ENCODE assay signal across 1 cellular context in genomic region chr16:53549970-53550406, GRCh38.
TF ChIP-seq lines count a peak whose summit lies in the region.

No MANE protein-coding gene starts in this region.

TF ChIP-seq in IMR-90, 13 proteins besides CTCF, POLR2A, EP300 and RAD21:
- TF ChIP-seq ELK1 (IDR thresholded peaks at IDR 0.05; ENCODE audit: borderline replicate concordance, low read depth, low read length) (no peak), MXI1 (IDR thresholded peaks at IDR 0.05; ENCODE audit: borderline replicate concordance, low read depth, low read length) (no peak; the same call in 1 of the 2 replicates), RFX5 (IDR thresholded peaks at IDR 0.05; ENCODE audit: low read depth, low read length) (no peak), CHD1 (IDR thresholded peaks at IDR 0.05; ENCODE audit: low read depth, low read length) (no peak), SMC3 (IDR thresholded peaks at IDR 0.05; ENCODE audit: low read depth, low read length) (peak; percentile 72), USF2 (IDR thresholded peaks at IDR 0.05; ENCODE audit: low read depth, low read length) (peak; percentile 44; the same call in 1 of the 2 replicates), CEBPB (IDR thresholded peaks at IDR 0.05; ENCODE audit: low read depth, low read length) (no peak), RCOR1 (IDR thresholded peaks at IDR 0.05; ENCODE audit: insufficient replicate concordance, low read length) (no peak), MAZ (IDR thresholded peaks at IDR 0.05; ENCODE audit: borderline replicate concordance, low read depth, low read length) (no peak), NFE2L2 (IDR thresholded peaks at IDR 0.05; ENCODE audit: low read depth, low read length) (no peak), FOS (IDR thresholded peaks at IDR 0.05; ENCODE audit: low read depth, low read length) (no peak), BHLHE40 (IDR thresholded peaks at IDR 0.05; ENCODE audit: low read depth, low read length) (peak; percentile 100), MAFK (IDR thresholded peaks at IDR 0.05; ENCODE audit: low read depth, low read length) (no peak)
